Comparison of ENCODE assay signal across 17 cellular contexts in genomic region chr18:76567835-76568445, GRCh38.
DNase-seq lines count a peak whose midpoint lies in the region; ATAC-seq, FAIRE-seq and TF ChIP-seq lines count a peak whose summit lies in the region.
"Had no signal": no experiment of that assay in that cellular context is flagged by ENCODE, and none has a peak within 500 bp of the region (broad histone marks: within the 10 kb centered on the region; RNA-seq: fewer than 3 reads in every experiment).

No MANE protein-coding gene starts in this region.

- H2BK5ac ChIP-seq in mesenchymal stem cell (ENCODE audit: low read depth, low read length, poor library complexity, severe bottlenecking), result no peak overlapping the region

- peak; percentile 16 for ATAC-seq in stimulated activated effector memory CD8-positive, alpha-beta T cell treated with anti-CD3 and anti-CD28 coated beads, Interleukin-12 subunit alpha, Interleukin-12 subunit beta, amount 100 ng/mL, for 72 hours
- no peak for ATAC-seq in GM18519 (IDR thresholded peaks at IDR 0.05; ENCODE audit: low FRiP score, unreplicated experiment)
- ATAC-seq: GM12878 had no signal

- H2BK120ac ChIP-seq in mesenchymal stem cell (ENCODE audit: low read depth, low read length), result no peak overlapping the region

- H2AK5ac ChIP-seq in mesenchymal stem cell (ENCODE audit: low read length, severe bottlenecking), result no peak overlapping the region

- H3K4ac ChIP-seq in mesenchymal stem cell (ENCODE audit: low read depth in 1 of 2, low read length in 2 of 2), result no peak overlapping the region

- 87% methylated on average over 13 of the region's 13 CpGs for WGBS in mesenchymal stem cell

- H3K27ac ChIP-seq in breast epithelium, result no peak overlapping the region
- no peak overlapping the region for H3K27ac ChIP-seq in mesenchymal stem cell (ENCODE audit: low read length, poor library complexity, severe bottlenecking)
- H3K27ac ChIP-seq: 22Rv1, BLaER1 had no signal

- no peak overlapping the region for H2BK15ac ChIP-seq in mesenchymal stem cell (ENCODE audit: low read depth, poor library complexity, severe bottlenecking)

- TF ChIP-seq CTCF in MCF 10A (IDR thresholded peaks at IDR 0.05; ENCODE audit: unreplicated experiment) (no peak), breast epithelium (IDR thresholded peaks at IDR 0.05) (no peak), chondrocyte (IDR thresholded peaks at IDR 0.05) (no peak)

- H3K79me1 ChIP-seq in mesenchymal stem cell (replicated peaks; ENCODE audit: low read length, poor library complexity, severe bottlenecking), result no peaks in the 10 kb centered on the region

- H3K4me1 ChIP-seq in breast epithelium (peaks cover 0 to 7% of the 10 kb centered on the region in 2 donors), mesenchymal stem cell (ENCODE audit: control insufficient read depth, insufficient read depth, low read depth, low read length) (peaks cover 3% of the 10 kb centered on the region)
- H3K4me1 ChIP-seq: BLaER1 had no signal

- H3K14ac ChIP-seq in mesenchymal stem cell (ENCODE audit: low read length in 2 of 2), result no peak overlapping the region

- no peak overlapping the region for H3K9ac ChIP-seq in mesenchymal stem cell (ENCODE audit: low read length)
- H3K9ac ChIP-seq: BLaER1 had no signal

- H3K27me3 ChIP-seq in breast epithelium (no peaks in the 10 kb centered on the region), mesenchymal stem cell (ENCODE audit: control insufficient read depth in 1 of 2, insufficient read depth in 1 of 2, low read length in 2 of 2) (no peaks in the 10 kb centered on the region)
- H3K27me3 ChIP-seq: BLaER1 had no signal

- H3K4me1 Mint-ChIP-seq in MCF 10A (ENCODE audit: insufficient read depth, unreplicated experiment) (peaks cover 40% of the 10 kb centered on the region), chondrocyte (ENCODE audit: low read depth) (peaks cover 21% of the 10 kb centered on the region)
- H3K4me1 Mint-ChIP-seq in stimulated activated effector memory CD8-positive, alpha-beta T cell treated with anti-CD3 and anti-CD28 coated beads, Interleukin-12 subunit alpha, Interleukin-12 subunit beta, amount 100 ng/mL, for 72 hours, result no peaks in the 10 kb centered on the region

- H2BK12ac ChIP-seq in mesenchymal stem cell (ENCODE audit: low read length in 2 of 2), result no peak overlapping the region

- no peak overlapping the region for H3K23ac ChIP-seq in mesenchymal stem cell (ENCODE audit: low read length in 2 of 2)

- FAIRE-seq in GM19239 (lab: Jason Lieb, UNC), result no peak
- FAIRE-seq: GM12878, GM18507 had no signal

- H3K4me2 ChIP-seq in mesenchymal stem cell (ENCODE audit: low read length, poor library complexity, severe bottlenecking), result no peak overlapping the region
- H3K4me2 ChIP-seq: BLaER1 had no signal

- H4K8ac ChIP-seq in mesenchymal stem cell (ENCODE audit: low read length), result no peak overlapping the region

- H2AFZ ChIP-seq in mesenchymal stem cell (ENCODE audit: low read depth, low read length), result no peak overlapping the region

- peak overlapping the region; percentile 98 for H3K27ac Mint-ChIP-seq in MCF 10A (ENCODE audit: low read depth, unreplicated experiment)
- no peak overlapping the region for H3K27ac Mint-ChIP-seq in chondrocyte (ENCODE audit: unreplicated experiment)
- no peak overlapping the region for H3K27ac Mint-ChIP-seq in stimulated activated effector memory CD8-positive, alpha-beta T cell treated with anti-CD3 and anti-CD28 coated beads, Interleukin-12 subunit alpha, Interleukin-12 subunit beta, amount 100 ng/mL, for 72 hours

- POLR2A ChIA-PET in MCF 10A (lab: Yijun Ruan, JAX), result interaction anchor here (0.9 to 3.7 kb wide), 2 partner anchors 21 to 52 kb away, joined by 5 to 43 read pairs; no protein-coding TSS in a partner anchor

- intact Hi-C loops in MCF 10A (cut with micrococcal nuclease), result no loop called here
- intact Hi-C loops in breast epithelium (cut with DNase I; ENCODE audit: low total_unique reads), result no loop called here

- peaks cover 4% of the 10 kb centered on the region for H3K36me3 Mint-ChIP-seq in MCF 10A (ENCODE audit: insufficient read depth, unreplicated experiment)
- H3K36me3 Mint-ChIP-seq in chondrocyte (ENCODE audit: low read depth), result no peaks in the 10 kb centered on the region
- no peaks in the 10 kb centered on the region for H3K36me3 Mint-ChIP-seq in stimulated activated effector memory CD8-positive, alpha-beta T cell treated with anti-CD3 and anti-CD28 coated beads, Interleukin-12 subunit alpha, Interleukin-12 subunit beta, amount 100 ng/mL, for 72 hours
- H3K36me3 Mint-ChIP-seq: CD4-positive, CD25-positive, alpha-beta regulatory T cell had no signal

- no peaks in the 10 kb centered on the region for H3K36me3 ChIP-seq in breast epithelium
- no peaks in the 10 kb centered on the region for H3K36me3 ChIP-seq in mesenchymal stem cell (ENCODE audit: control insufficient read depth in 1 of 2, insufficient read depth in 2 of 2, low read depth in 1 of 2, low read length in 2 of 2)
- H3K36me3 ChIP-seq: BLaER1 had no signal

- CTCF ChIA-PET in MCF 10A (lab: Yijun Ruan, JAX), result no interaction called here

- H3K27me3 Mint-ChIP-seq in MCF 10A (ENCODE audit: insufficient read depth, unreplicated experiment) (no peaks in the 10 kb centered on the region), chondrocyte (ENCODE audit: low read depth) (no peaks in the 10 kb centered on the region)

- no peak for TF ChIP-seq POLR2A in breast epithelium (IDR thresholded peaks at IDR 0.05)

- H4K91ac ChIP-seq in mesenchymal stem cell (ENCODE audit: low read length), result peak overlapping the region; percentile 62

- H3K4me3 ChIP-seq in breast epithelium (no peak overlapping the region), mesenchymal stem cell (ENCODE audit: insufficient read depth in 1 of 2, low read depth in 1 of 2, low read length in 2 of 2) (no peak overlapping the region)
- H3K4me3 ChIP-seq: BLaER1, GM12878 had no signal

- no TSS peak for BruUV-seq in MCF 10A (replicated peaks; lab: Mats Ljungman, UMichigan)

- peak overlapping the region; percentile 64 for H3K4me3 Mint-ChIP-seq in MCF 10A (ENCODE audit: unreplicated experiment)
- H3K4me3 Mint-ChIP-seq in chondrocyte (ENCODE audit: unreplicated experiment), result no peak overlapping the region
- H3K4me3 Mint-ChIP-seq in stimulated activated effector memory CD8-positive, alpha-beta T cell treated with anti-CD3 and anti-CD28 coated beads, Interleukin-12 subunit alpha, Interleukin-12 subunit beta, amount 100 ng/mL, for 72 hours, result no peak overlapping the region
- H3K4me3 Mint-ChIP-seq: CD4-positive, CD25-positive, alpha-beta regulatory T cell; H9 had no signal

- H3K9me3 ChIP-seq in breast epithelium (no peaks in the 10 kb centered on the region), mesenchymal stem cell (ENCODE audit: control insufficient read depth, low read length) (no peaks in the 10 kb centered on the region)

- no peak for DNase-seq in MCF 10A (ENCODE audit: unreplicated experiment)
- no peak for DNase-seq in breast epithelium (ENCODE audit: low spot score in 2 of 2)
- peak; percentile 77 for DNase-seq in chondrocyte (ENCODE audit: low spot score)
- DNase-seq in mesenchymal stem cell, result no peak
- no peak for DNase-seq in stimulated activated effector memory CD8-positive, alpha-beta T cell treated with anti-CD3 and anti-CD28 coated beads, Interleukin-12 subunit alpha, Interleukin-12 subunit beta, amount 100 ng/mL, for 72 hours (ENCODE audit: low spot score in 2 of 2)
- no peak for DNase-seq in GM19239 (ENCODE audit: insufficient read length, low spot score)
- no peak for DNase-seq in central memory CD4-positive, alpha-beta T cell
- DNase-seq: Calu3; CD4-positive, CD25-positive, alpha-beta regulatory T cell; DMS79; GOT3; H9 had no signal

- no peaks in the 10 kb centered on the region for H3K9me3 Mint-ChIP-seq in MCF 10A (ENCODE audit: unreplicated experiment)
- no peaks in the 10 kb centered on the region for H3K9me3 Mint-ChIP-seq in chondrocyte (ENCODE audit: low read depth)
- no peaks in the 10 kb centered on the region for H3K9me3 Mint-ChIP-seq in stimulated activated effector memory CD8-positive, alpha-beta T cell treated with anti-CD3 and anti-CD28 coated beads, Interleukin-12 subunit alpha, Interleukin-12 subunit beta, amount 100 ng/mL, for 72 hours
- H3K9me3 Mint-ChIP-seq: H9 had no signal

- no peak overlapping the region for H3K18ac ChIP-seq in mesenchymal stem cell (ENCODE audit: low read depth in 1 of 2, low read length in 2 of 2)
